ENCODE assay signal across 21 cellular contexts in genomic region chr1:207659545-207660148, GRCh38. TPM values are rescaled to one million over a fixed set of nuclear protein-coding genes. Genes with fewer than 3 reads are reported as not detected.
DNase-seq lines count a peak whose midpoint lies in the region; ATAC-seq and TF ChIP-seq lines count a peak whose summit lies in the region.
"Had no signal": no experiment of that assay in that cellular context is flagged by ENCODE, and none has a peak within 500 bp of the region (broad histone marks: within the 10 kb centered on the region; RNA-seq: fewer than 3 reads in every experiment).

No MANE protein-coding gene starts in this region.

- peaks cover 0 to 5% (median 0%) of the 10 kb centered on the region in 8 donors for H3K9me3 Mint-ChIP-seq in CD4-positive, alpha-beta memory T cell
- peaks cover 48% of the 10 kb centered on the region for H3K9me3 Mint-ChIP-seq in WTC11
- H3K9me3 Mint-ChIP-seq: activated T-helper 2 cell treated with anti-CD3 and anti-CD28 coated beads, Interferon-gamma antibody, Interleukin-2, Interleukin-4, amounts not matched to agents 10 μg/mL and 5 μg/mL and 100 μg/mL, durations not matched to agents 14 hours and 24 hours and 36 hours; natural killer cell had no signal

- peaks cover 0 to 4% of the 10 kb centered on the region in 2 donors for H3K36me3 Mint-ChIP-seq in CD4-positive, alpha-beta memory T cell
- peaks cover 54% of the 10 kb centered on the region for H3K36me3 Mint-ChIP-seq in WTC11
- H3K36me3 Mint-ChIP-seq: natural killer cell had no signal

- DNase-seq in DMS53 treated with DMSO at 0.1 percent for 48 hours (lab: John Stamatoyannopoulos, UW; ENCODE audit: unreplicated experiment) (peak; percentile 59), SHP77 (lab: John Stamatoyannopoulos, UW) (peak; percentile 6 to 27), mucosa of descending colon (peak; percentile 49 to 52 (median 50)), cerebellar cortex (ENCODE audit: low spot score) (no peak), WTC11 (ENCODE audit: low spot score) (no peak)
- DNase-seq in CD4-positive, alpha-beta memory T cell: no peak
- DNase-seq: activated CD4-positive, alpha-beta T cell treated with anti-CD3 and anti-CD28 coated beads for 48 hours; AML-193; GF-D8; natural killer cell; NCI-H2081; NCI-H526 treated with DMSO at 0.1 percent for 48 hours; pancreas; sigmoid colon; stimulated activated naive CD4-positive, alpha-beta T cell had no signal

- peaks cover 9 to 19% of the 10 kb centered on the region in 2 donors for H3K27me3 Mint-ChIP-seq in CD4-positive, alpha-beta memory T cell
- peaks cover 6% of the 10 kb centered on the region; the same call in 1 of the 2 replicates for H3K27me3 Mint-ChIP-seq in WTC11 (ENCODE audit: low read depth)

- H3K9me3 ChIP-seq in mucosa of descending colon: peaks cover 3% of the 10 kb centered on the region
- no peaks in the 10 kb centered on the region for H3K9me3 ChIP-seq in CD4-positive, alpha-beta memory T cell (ENCODE audit: control insufficient read depth in 1 of 2, low read length in 2 of 2)
- H3K9me3 ChIP-seq: pancreas, sigmoid colon, thyroid gland had no signal

- TF ChIP-seq EP300 in Ishikawa (IDR thresholded peaks at IDR 0.05; ENCODE audit: borderline replicate concordance): no peak

- ATAC-seq in mucosa of descending colon (peak; percentile 87), WTC11 (no peak)
- ATAC-seq: natural killer cell had no signal

- TF ChIP-seq RAD21 in Ishikawa (IDR thresholded peaks at IDR 0.05; ENCODE audit: low read depth): no peak

- no peak overlapping the region for H3K4me3 Mint-ChIP-seq in CD4-positive, alpha-beta memory T cell
- no peak overlapping the region for H3K4me3 Mint-ChIP-seq in WTC11
- H3K4me3 Mint-ChIP-seq: memory B cell, natural killer cell had no signal

- H3K36me3 ChIP-seq in mucosa of descending colon (ENCODE audit: low read depth): no peaks in the 10 kb centered on the region
- no peaks in the 10 kb centered on the region for H3K36me3 ChIP-seq in CD4-positive, alpha-beta memory T cell (ENCODE audit: insufficient read depth, low read length)
- H3K36me3 ChIP-seq: pancreas, sigmoid colon, thyroid gland had no signal

- H3K27me3 ChIP-seq in CD4-positive, alpha-beta memory T cell (ENCODE audit: insufficient read depth, low read length): no peaks in the 10 kb centered on the region
- H3K27me3 ChIP-seq: pancreas, sigmoid colon, thyroid gland had no signal

- CTCF ChIA-PET in CD4-positive, alpha-beta memory T cell (lab: Charles Lee; ENCODE audit: partially characterized antibody): no interaction called here
- CTCF ChIA-PET in WTC11 (lab: Charles Lee): interaction anchor here (0.7 to 1.7 kb wide), 2 partner anchors 39 to 40 kb away, joined by 3 to 4 read pairs; no protein-coding TSS in a partner anchor

- H3K27ac ChIP-seq in CD4-positive, alpha-beta memory T cell (ENCODE audit: low read depth, low read length): no peak overlapping the region
- H3K27ac ChIP-seq: pancreas, PC-9, sigmoid colon, thyroid gland had no signal

- H3K4me3 ChIP-seq in mucosa of descending colon: no peak overlapping the region
- H3K4me3 ChIP-seq in CD4-positive, alpha-beta memory T cell (ENCODE audit: low read length in 2 of 2): no peak overlapping the region
- H3K4me3 ChIP-seq: pancreas, PC-9, sigmoid colon, thyroid gland had no signal

- no peaks in the 10 kb centered on the region for H3K4me1 ChIP-seq in mucosa of descending colon (ENCODE audit: low read depth)
- no peaks in the 10 kb centered on the region for H3K4me1 ChIP-seq in CD4-positive, alpha-beta memory T cell (ENCODE audit: insufficient read depth, low read length)
- H3K4me1 ChIP-seq: pancreas, sigmoid colon, thyroid gland had no signal

- no peak for TF ChIP-seq CTCF in mucosa of descending colon (IDR thresholded peaks at IDR 0.05)
- no peak for TF ChIP-seq CTCF in WTC11 (IDR thresholded peaks at IDR 0.05)

- H3K27ac Mint-ChIP-seq in CD4-positive, alpha-beta memory T cell: no peak overlapping the region
- H3K27ac Mint-ChIP-seq in WTC11: no peak overlapping the region
- H3K27ac Mint-ChIP-seq: activated T-helper 2 cell treated with anti-CD3 and anti-CD28 coated beads, Interferon-gamma antibody, Interleukin-2, Interleukin-4, amounts not matched to agents 10 μg/mL and 5 μg/mL and 100 μg/mL, durations not matched to agents 14 hours and 24 hours and 36 hours; memory B cell; natural killer cell had no signal

- H3K4me1 Mint-ChIP-seq in CD4-positive, alpha-beta memory T cell: no peaks in the 10 kb centered on the region
- H3K4me1 Mint-ChIP-seq in WTC11: peaks cover 3% of the 10 kb centered on the region
- H3K4me1 Mint-ChIP-seq: memory B cell, natural killer cell had no signal

- intact Hi-C loops in mucosa of descending colon (cut with DNase I, micrococcal nuclease): no loop called here
- intact Hi-C loops in CD4-positive, alpha-beta memory T cell (cut with micrococcal nuclease): no loop called here

- POLR2A ChIA-PET in CD4-positive, alpha-beta memory T cell (lab: Charles Lee; ENCODE audit: partially characterized antibody): no interaction called here
- POLR2A ChIA-PET in WTC11 (lab: Charles Lee): no interaction called here

TF ChIP-seq in Ishikawa, 13 proteins besides CTCF, POLR2A, EP300 and RAD21:
- TF ChIP-seq CREB1 (IDR thresholded peaks at IDR 0.05; ENCODE audit: low read depth) (no peak), FOXM1 (IDR thresholded peaks at IDR 0.05; ENCODE audit: borderline replicate concordance, low read depth) (no peak), CEBPB (IDR thresholded peaks at IDR 0.05) (no peak), TEAD4 (IDR thresholded peaks at IDR 0.05) (no peak), YY1 (IDR thresholded peaks at IDR 0.05; ENCODE audit: low read depth) (no peak), TCF12 (IDR thresholded peaks at IDR 0.05; ENCODE audit: low read depth) (no peak), EGR1 (IDR thresholded peaks at IDR 0.05) (0 out of 2 replicates have a peak, but pooled peaks have one; percentile 21), USF1 (IDR thresholded peaks at IDR 0.05) (no peak)

TF ChIP-seq in WTC11, 78 proteins besides CTCF, POLR2A, EP300 and RAD21 (continues in another document):
- TF ChIP-seq PRDM15 (CRISPR knock-in tag; IDR thresholded peaks at IDR 0.05) (no peak), AR (CRISPR knock-in tag; IDR thresholded peaks at IDR 0.05) (no peak), ESRRA (CRISPR knock-in tag; IDR thresholded peaks at IDR 0.05; ENCODE audit: borderline replicate concordance) (no peak), FOXP1 (CRISPR knock-in tag; IDR thresholded peaks at IDR 0.05; ENCODE audit: borderline replicate concordance) (no peak), ZNF317 (CRISPR knock-in tag; IDR thresholded peaks at IDR 0.05; ENCODE audit: borderline replicate concordance, low read depth) (no peak)

RNA-seq across cellular contexts. Expression of gene CR1L, which starts 14.7 kb away (rescaled TPM):
- total RNA-seq in mucosa of descending colon (not detected), WTC11 (2021) (12.5 to 16.5 TPM (median 13.7 TPM) in 3 replicates)
- total RNA-seq in CD4-positive, alpha-beta memory T cell: under 1 TPM in 1 of 2 experiments, not detected in 1; 0.19 TPM
- polyA plus RNA-seq in CD4-positive, alpha-beta memory T cell: not detected
- total RNA-seq: activated T-helper 2 cell treated with anti-CD3 and anti-CD28 coated beads, Interferon-gamma antibody, Interleukin-2, Interleukin-4, amounts not matched to agents 10 μg/mL and 5 μg/mL and 100 μg/mL, durations not matched to agents 14 hours and 24 hours and 36 hours; fibroblast of villous mesenchyme; PC-9; sigmoid colon had no signal
- polyA plus RNA-seq: pancreas had no signal

Comparison
In these comparisons a context has a peak if more than half of its experiments do, and no peak if none do; other contexts are left out.
1. DNase-seq: peak in DMS53 treated with DMSO at 0.1 percent for 48 hours (single experiment), SHP77 (2 of 2) and mucosa of descending colon (3 of 3); none in cerebellar cortex (single experiment), CD4-positive, alpha-beta memory T cell (0 of 5) and WTC11 (single experiment).
2. RNA of gene CR1L, which starts 14.7 kb away (total RNA-seq): 12.5 to 16.5 TPM in WTC11; 0.19 TPM in CD4-positive, alpha-beta memory T cell and not detected in mucosa of descending colon; every median in the first group is over 10 times any median in the second.